8 cellular contexts compared by ENCODE assay signal in genomic region chr1:86706018-86706417, GRCh38. TPM values are rescaled to one million over a fixed set of nuclear protein-coding genes. Genes with fewer than 3 reads are reported as not detected.
DNase-seq lines count a peak whose midpoint lies in the region; ATAC-seq and TF ChIP-seq lines count a peak whose summit lies in the region.

No MANE protein-coding gene starts in this region.

- no peak for ATAC-seq in SK-N-SH treated with all-trans-retinoic acid at 6 μM for 48 hours

- H3K9me3 ChIP-seq in SK-N-SH, result no peaks in the 10 kb centered on the region
- no peaks in the 10 kb centered on the region for H3K9me3 ChIP-seq in suprapubic skin

- H3K4me1 Mint-ChIP-seq in activated T-helper 1 cell treated with anti-CD3 and anti-CD28 coated beads, Interleukin-12 subunit alpha, Interleukin-12 subunit beta, Interleukin-2, Interleukin-4 antibody, amounts not matched to agents 30 ng/mL and 10 ng/mL and 1 ng/mL, durations not matched to agents 14 hours and 24 hours and 36 hours (ENCODE audit: low read depth), result peaks cover 55% of the 10 kb centered on the region

- CTCF ChIA-PET in SK-N-SH (lab: Yijun Ruan, JAX), result interaction anchor here (1.4 to 4.3 kb wide), 9 partner anchors 12 to 377 kb away, joined by 3 to 101 read pairs (median 16); no protein-coding TSS in a partner anchor

- peak overlapping the region; percentile 74 for H3K4me2 ChIP-seq in SK-N-SH

- 25% methylated on average over 1 of the region's 1 CpG for WGBS in SK-N-SH (ENCODE audit: low lambda C conversion rate)
- WGBS in suprapubic skin, result 8% methylated on average over 1 of the region's 1 CpG

- DNase-seq in SK-N-SH, result no peak
- DNase-seq in activated T-helper 1 cell treated with anti-CD3 and anti-CD28 coated beads, Interleukin-12 subunit alpha, Interleukin-12 subunit beta, Interleukin-2, Interleukin-4 antibody, amounts not matched to agents 30 ng/mL and 10 ng/mL and 1 ng/mL, durations not matched to agents 14 hours and 24 hours and 36 hours (ENCODE audit: low spot score), result no peak
- no peak for DNase-seq in kidney epithelial cell (ENCODE audit: low read depth)
- no peak for DNase-seq in suprapubic skin (ENCODE audit: low spot score in 2 of 2)
- DNase-seq in NCI-H2227 (lab: John Stamatoyannopoulos, UW; ENCODE audit: unreplicated experiment), result no peak
- no peak for DNase-seq in NCI-H187 (lab: John Stamatoyannopoulos, UW)
- DNase-seq in DMS153 treated with DMSO at 0.1 percent for 48 hours (lab: John Stamatoyannopoulos, UW; ENCODE audit: unreplicated experiment), result no peak

- no peaks in the 10 kb centered on the region for H3K9me2 ChIP-seq in SK-N-SH

- H3K79me2 ChIP-seq in SK-N-SH (ENCODE audit: insufficient read depth), result peaks cover 61% of the 10 kb centered on the region

- H4K20me1 ChIP-seq in SK-N-SH (ENCODE audit: insufficient read depth), result peaks cover 55% of the 10 kb centered on the region

- H3K9me3 Mint-ChIP-seq in activated T-helper 1 cell treated with anti-CD3 and anti-CD28 coated beads, Interleukin-12 subunit alpha, Interleukin-12 subunit beta, Interleukin-2, Interleukin-4 antibody, amounts not matched to agents 30 ng/mL and 10 ng/mL and 1 ng/mL, durations not matched to agents 14 hours and 24 hours and 36 hours, result no peaks in the 10 kb centered on the region

- POLR2A ChIA-PET in SK-N-SH (lab: Yijun Ruan, JAX), result no interaction called here

- no peaks in the 10 kb centered on the region for H3K27me3 Mint-ChIP-seq in activated T-helper 1 cell treated with anti-CD3 and anti-CD28 coated beads, Interleukin-12 subunit alpha, Interleukin-12 subunit beta, Interleukin-2, Interleukin-4 antibody, amounts not matched to agents 30 ng/mL and 10 ng/mL and 1 ng/mL, durations not matched to agents 14 hours and 24 hours and 36 hours (ENCODE audit: insufficient read depth)

- H2AFZ ChIP-seq in SK-N-SH (ENCODE audit: low read depth), result no peak overlapping the region

- no peak for TF ChIP-seq POLR2A in suprapubic skin (IDR thresholded peaks at IDR 0.05)

- peak overlapping the region; percentile 91 for H3K9ac ChIP-seq in SK-N-SH

- TF ChIP-seq EP300 in SK-N-SH (IDR thresholded peaks at IDR 0.05; ENCODE audit: borderline replicate concordance in 1 of 2, low read depth in 1 of 2, low read length in 1 of 2), result no peak
- TF ChIP-seq EP300 in suprapubic skin (IDR thresholded peaks at IDR 0.05), result no peak

- no peak for TF ChIP-seq RAD21 in SK-N-SH (IDR thresholded peaks at IDR 0.05; ENCODE audit: low read length)

- peak overlapping the region; percentile 84 to 92 for H3K4me3 ChIP-seq in SK-N-SH (ENCODE audit: low read depth in 2 of 2, low read length in 1 of 2)
- H3K4me3 ChIP-seq in kidney epithelial cell (ENCODE audit: low read depth, low read length), result peak overlapping the region; percentile 97
- H3K4me3 ChIP-seq in suprapubic skin, result peak overlapping the region; percentile 90

- H3K27me3 ChIP-seq in SK-N-SH (ENCODE audit: insufficient read depth), result no peaks in the 10 kb centered on the region
- H3K27me3 ChIP-seq in kidney epithelial cell (ENCODE audit: control insufficient read depth, insufficient read depth, low read length), result no peaks in the 10 kb centered on the region
- no peaks in the 10 kb centered on the region for H3K27me3 ChIP-seq in suprapubic skin

- intact Hi-C loops in activated T-helper 1 cell treated with anti-CD3 and anti-CD28 coated beads, Interleukin-12 subunit alpha, Interleukin-12 subunit beta, Interleukin-2, Interleukin-4 antibody, amounts not matched to agents 30 ng/mL and 10 ng/mL and 1 ng/mL, durations not matched to agents 14 hours and 24 hours and 36 hours (cut with micrococcal nuclease), result loop anchor here (10.0 kb wide), 1 partner anchor 1001 kb away; the partner anchor contains the start of gene ZNHIT6

- H3F3A ChIP-seq in SK-N-SH (replicated peaks; ENCODE audit: insufficient read depth), result peaks cover 12% of the 10 kb centered on the region

- TF ChIP-seq CTCF in SK-N-SH (IDR thresholded peaks at IDR 0.05) (no peak), kidney epithelial cell (IDR thresholded peaks at IDR 0.05; ENCODE audit: insufficient read depth, low read length, poor library complexity, severe bottlenecking) (no peak), suprapubic skin (IDR thresholded peaks at IDR 0.05) (no peak)

- peak overlapping the region; percentile 72 for H3K27ac Mint-ChIP-seq in activated T-helper 1 cell treated with anti-CD3 and anti-CD28 coated beads, Interleukin-12 subunit alpha, Interleukin-12 subunit beta, Interleukin-2, Interleukin-4 antibody, amounts not matched to agents 30 ng/mL and 10 ng/mL and 1 ng/mL, durations not matched to agents 14 hours and 24 hours and 36 hours

- H3K27ac ChIP-seq in SK-N-SH (ENCODE audit: low read depth in 2 of 2, low read length in 1 of 2) (peak overlapping the region; percentile 28 to 89; a peak in 3 of 4 replicates), suprapubic skin (peak overlapping the region; percentile 99)

- H3K36me3 Mint-ChIP-seq in activated T-helper 1 cell treated with anti-CD3 and anti-CD28 coated beads, Interleukin-12 subunit alpha, Interleukin-12 subunit beta, Interleukin-2, Interleukin-4 antibody, amounts not matched to agents 30 ng/mL and 10 ng/mL and 1 ng/mL, durations not matched to agents 14 hours and 24 hours and 36 hours (ENCODE audit: low read depth), result peaks cover 15% of the 10 kb centered on the region

- peaks cover 4 to 23% of the 10 kb centered on the region in 2 experiments for H3K36me3 ChIP-seq in SK-N-SH (replicated peaks in 1 of 2; ENCODE audit: control insufficient read depth in 1 of 2, insufficient read depth in 2 of 2, low read length in 1 of 2)
- H3K36me3 ChIP-seq in kidney epithelial cell (ENCODE audit: control insufficient read depth, insufficient read depth, low read length), result no peaks in the 10 kb centered on the region
- H3K36me3 ChIP-seq in suprapubic skin, result no peaks in the 10 kb centered on the region

- H3K4me3 Mint-ChIP-seq in activated T-helper 1 cell treated with anti-CD3 and anti-CD28 coated beads, Interleukin-12 subunit alpha, Interleukin-12 subunit beta, Interleukin-2, Interleukin-4 antibody, amounts not matched to agents 30 ng/mL and 10 ng/mL and 1 ng/mL, durations not matched to agents 14 hours and 24 hours and 36 hours, result peak overlapping the region; percentile 100

- peaks cover 0 to 8% of the 10 kb centered on the region in 2 experiments; a peak in 2 of 4 replicates for H3K4me1 ChIP-seq in SK-N-SH (ENCODE audit: control insufficient read depth in 1 of 2, insufficient read depth in 2 of 2, low read depth in 1 of 2, low read length in 1 of 2)
- peaks cover 60% of the 10 kb centered on the region for H3K4me1 ChIP-seq in suprapubic skin

TF ChIP-seq in SK-N-SH, 30 proteins besides CTCF, POLR2A, EP300 and RAD21 (continues in another document):
- no peak for TF ChIP-seq MXI1 (IDR thresholded peaks at IDR 0.05; ENCODE audit: low read depth, low read length)
- TF ChIP-seq, protein P1, sequence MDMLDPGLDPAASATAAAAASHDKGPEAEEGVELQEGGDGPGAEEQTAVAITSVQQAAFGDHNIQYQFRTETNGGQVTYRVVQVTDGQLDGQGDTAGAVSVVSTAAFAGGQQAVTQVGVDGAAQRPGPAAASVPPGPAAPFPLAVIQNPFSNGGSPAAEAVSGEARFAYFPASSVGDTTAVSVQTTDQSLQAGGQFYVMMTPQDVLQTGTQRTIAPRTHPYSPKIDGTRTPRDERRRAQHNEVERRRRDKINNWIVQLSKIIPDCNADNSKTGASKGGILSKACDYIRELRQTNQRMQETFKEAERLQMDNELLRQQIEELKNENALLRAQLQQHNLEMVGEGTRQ (IDR thresholded peaks at IDR 0.05; ENCODE audit: borderline replicate concordance, low read depth, low read length), result no peak
- no peak for TF ChIP-seq TAF1 (IDR thresholded peaks at IDR 0.05; ENCODE audit: borderline replicate concordance, low read depth, low read length)
- no peak for TF ChIP-seq JUND (IDR thresholded peaks at IDR 0.05)
- no peak for TF ChIP-seq NRF1 (IDR thresholded peaks at IDR 0.05; ENCODE audit: low read depth, low read length)
- TF ChIP-seq EZH2phosphoT487 (IDR thresholded peaks at IDR 0.05; ENCODE audit: borderline replicate concordance, low read depth), result no peak
- no peak for TF ChIP-seq MAX (IDR thresholded peaks at IDR 0.05; ENCODE audit: low read depth)
- no peak for TF ChIP-seq RCOR1 (IDR thresholded peaks at IDR 0.05; ENCODE audit: low read length)

TF ChIP-seq in SK-N-SH treated with all-trans-retinoic acid at 6 μM for 48 hours, 23 proteins besides CTCF, POLR2A, EP300 and RAD21 (continues in another document):
- TF ChIP-seq OSR1 (CRISPR knock-in tag; IDR thresholded peaks at IDR 0.05) (no peak), ESRRG (CRISPR knock-in tag; IDR thresholded peaks at IDR 0.05) (no peak), ZNF8 (CRISPR knock-in tag; IDR thresholded peaks at IDR 0.05) (no peak), ZC3H10 (CRISPR knock-in tag; IDR thresholded peaks at IDR 0.05) (no peak), ZNF70 (CRISPR knock-in tag; IDR thresholded peaks at IDR 0.05) (no peak), ARNTL (CRISPR knock-in tag; IDR thresholded peaks at IDR 0.05; ENCODE audit: borderline replicate concordance, low read depth) (no peak), GLIS3 (CRISPR knock-in tag; IDR thresholded peaks at IDR 0.05) (no peak), TOX (CRISPR knock-in tag; IDR thresholded peaks at IDR 0.05; ENCODE audit: borderline replicate concordance) (no peak), TCF4 (CRISPR knock-in tag; IDR thresholded peaks at IDR 0.05; ENCODE audit: borderline replicate concordance) (no peak)
- TF ChIP-seq, protein P2, sequence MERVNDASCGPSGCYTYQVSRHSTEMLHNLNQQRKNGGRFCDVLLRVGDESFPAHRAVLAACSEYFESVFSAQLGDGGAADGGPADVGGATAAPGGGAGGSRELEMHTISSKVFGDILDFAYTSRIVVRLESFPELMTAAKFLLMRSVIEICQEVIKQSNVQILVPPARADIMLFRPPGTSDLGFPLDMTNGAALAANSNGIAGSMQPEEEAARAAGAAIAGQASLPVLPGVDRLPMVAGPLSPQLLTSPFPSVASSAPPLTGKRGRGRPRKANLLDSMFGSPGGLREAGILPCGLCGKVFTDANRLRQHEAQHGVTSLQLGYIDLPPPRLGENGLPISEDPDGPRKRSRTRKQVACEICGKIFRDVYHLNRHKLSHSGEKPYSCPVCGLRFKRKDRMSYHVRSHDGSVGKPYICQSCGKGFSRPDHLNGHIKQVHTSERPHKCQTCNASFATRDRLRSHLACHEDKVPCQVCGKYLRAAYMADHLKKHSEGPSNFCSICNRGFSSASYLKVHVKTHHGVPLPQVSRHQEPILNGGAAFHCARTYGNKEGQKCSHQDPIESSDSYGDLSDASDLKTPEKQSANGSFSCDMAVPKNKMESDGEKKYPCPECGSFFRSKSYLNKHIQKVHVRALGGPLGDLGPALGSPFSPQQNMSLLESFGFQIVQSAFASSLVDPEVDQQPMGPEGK (CRISPR knock-in tag; IDR thresholded peaks at IDR 0.05; ENCODE audit: borderline replicate concordance), result no peak

RNA-seq across cellular contexts. Expression of gene SH3GLB1, which starts 1.6 kb away (rescaled TPM):
- 13.2 and 16.3 TPM in 2 replicates for polyA plus RNA-seq in SK-N-SH (2012; rRNA removed)
- 21.3 and 24.2 TPM in 2 replicates for polyA plus RNA-seq in SK-N-SH (2012; cell fraction: cytosol; rRNA removed)
- polyA plus RNA-seq in SK-N-SH (2012; cell fraction: nucleus; rRNA removed), result 8.8 and 19.4 TPM in 2 replicates
- 63.4 and 66.8 TPM in 2 replicates for total RNA-seq in activated T-helper 1 cell treated with anti-CD3 and anti-CD28 coated beads, Interleukin-12 subunit alpha, Interleukin-12 subunit beta, Interleukin-2, Interleukin-4 antibody, amounts not matched to agents 30 ng/mL and 10 ng/mL and 1 ng/mL, durations not matched to agents 14 hours and 24 hours and 36 hours
- total RNA-seq in kidney epithelial cell (25.1 and 39.6 TPM in 2 replicates), suprapubic skin (10 to 100 TPM; 41.4 to 65.3 (median 52.4) TPM)
